22 cellular contexts compared by ENCODE assay signal in the genomic region with DNA sequence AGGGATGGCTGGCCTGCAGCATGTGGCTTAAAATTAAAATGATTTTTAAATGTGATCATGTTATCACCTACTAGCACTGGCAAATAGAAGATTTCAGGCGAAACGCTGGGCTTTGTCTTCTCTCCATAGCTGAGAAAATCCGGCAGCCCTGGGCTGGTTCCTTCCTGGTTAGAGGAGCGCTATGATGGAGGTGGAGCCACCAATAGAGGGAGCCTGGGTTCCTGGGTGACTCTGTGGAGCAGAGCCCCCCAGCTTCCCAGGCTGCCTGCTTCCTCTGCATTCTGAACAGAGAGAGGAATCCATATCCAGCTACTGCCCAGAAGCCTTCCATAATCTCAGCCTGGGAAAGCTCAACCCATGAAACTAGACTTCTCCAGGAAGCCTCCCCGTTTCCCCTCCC. TPM values are rescaled to one million over a fixed set of nuclear protein-coding genes. Genes with fewer than 3 reads are reported as not detected.
DNase-seq lines count a peak whose midpoint lies in the region; ATAC-seq, FAIRE-seq and TF ChIP-seq lines count a peak whose summit lies in the region.
"Had no signal": no experiment of that assay in that cellular context is flagged by ENCODE, and none has a peak within 500 bp of the region (broad histone marks: within the 10 kb centered on the region; RNA-seq: fewer than 3 reads in every experiment).

No MANE protein-coding gene starts in this region.

- in situ Hi-C loops in K562 (cut with MboI) = no loop called here

- no peak for TF ChIP-seq RAD21 in K562 (CRISPR knock-in tag; conservative IDR thresholded peaks at IDR 0.05 in 1 of 2, IDR thresholded peaks at IDR 0.05 in 1 of 2)

- H3K23ac ChIP-seq in trophoblast cell (ENCODE audit: low read length) = no peak overlapping the region

- no peak overlapping the region for H2AK5ac ChIP-seq in trophoblast cell (ENCODE audit: low read length)

- ATAC-seq in K562 = peak; percentile 73
- no peak for ATAC-seq in naive B cell (ENCODE audit: low read depth in 2 of 2)
- ATAC-seq in GM21786 (IDR thresholded peaks at IDR 0.05; ENCODE audit: unreplicated experiment) = no peak
- no peak for ATAC-seq in GM21390 (IDR thresholded peaks at IDR 0.05; ENCODE audit: unreplicated experiment)
- ATAC-seq: heart left ventricle had no signal

- FAIRE-seq in D721Med (lab: Jason Lieb, UNC) = no peak
- FAIRE-seq in K562 (lab: Jason Lieb, UNC) = no peak
- FAIRE-seq: GM12892 had no signal

- H3K9me1 ChIP-seq in K562 (ENCODE audit: control insufficient read depth, insufficient read depth, low read length) = no peaks in the 10 kb centered on the region

- H4K8ac ChIP-seq in trophoblast cell (ENCODE audit: low read depth, low read length) = no peak overlapping the region

- H3K9ac ChIP-seq in K562 (ENCODE audit: insufficient read depth in 1 of 2, low read depth in 2 of 2, low read length in 2 of 2) = no peak overlapping the region
- H3K9ac ChIP-seq in trophoblast cell (ENCODE audit: low read length) = no peak overlapping the region

- no peak overlapping the region for H3K4me3 ChIP-seq in K562
- H3K4me3 ChIP-seq in trophoblast cell (ENCODE audit: low read depth, low read length) = no peak overlapping the region
- H3K4me3 ChIP-seq: heart left ventricle, SK-N-MC, thoracic aorta had no signal

- H4K91ac ChIP-seq in trophoblast cell (ENCODE audit: low read depth, low read length) = no peak overlapping the region

- no peak overlapping the region for H4K12ac ChIP-seq in trophoblast cell (ENCODE audit: low read depth, low read length)

- H2BK12ac ChIP-seq in trophoblast cell (ENCODE audit: low read length) = no peak overlapping the region

- H2AFZ ChIP-seq in K562 (ENCODE audit: low read depth, low read length) = no peak overlapping the region
- H2AFZ ChIP-seq in trophoblast cell (ENCODE audit: insufficient read depth, low read length, poor library complexity) = no peak overlapping the region

- H3K79me1 ChIP-seq in trophoblast cell (ENCODE audit: low read length) = no peaks in the 10 kb centered on the region

- TF ChIP-seq CTCF in D721Med (IDR thresholded peaks at IDR 0.05; ENCODE audit: insufficient read depth, missing control alignments) = peak; percentile 21
- TF ChIP-seq CTCF in K562 (IDR thresholded peaks at IDR 0.05 in 2 of 3, conservative IDR thresholded peaks at IDR 0.05 in 1 of 3; ENCODE audit: insufficient read depth in 2 of 3, low read depth in 1 of 3, low read length in 3 of 3) = 0 out of 6 replicates have a peak, but pooled peaks have one; percentile 6 to 24 (median 24)

- POLR2A ChIA-PET in K562 (lab: Yijun Ruan, JAX) (interaction anchor here (0.5 to 1.0 kb wide), 5 partner anchors 9 to 509 kb away, joined by 3 to 7 read pairs (median 3); no protein-coding TSS in a partner anchor), HEK293T (lab: Yijun Ruan, JAX) (no interaction called here)

- H3K79me2 ChIP-seq in K562 (ENCODE audit: control insufficient read depth, insufficient read depth, low read length) (no peaks in the 10 kb centered on the region), trophoblast cell (ENCODE audit: control insufficient read depth, insufficient read depth, low read length, poor library complexity) (no peaks in the 10 kb centered on the region)

- CTCF ChIA-PET in K562 (lab: Yijun Ruan, JAX; ENCODE audit: low intra/inter-chr PET ratio) (no interaction called here), HEK293T (lab: Yijun Ruan, JAX) (interaction anchor here (0.5 to 1.5 kb wide), 2 partner anchors 14 to 71 kb away, joined by 3 to 4 read pairs; no protein-coding TSS in a partner anchor)

- no peak overlapping the region for H3K18ac ChIP-seq in trophoblast cell (ENCODE audit: low read length)

- H3K36me3 ChIP-seq in K562 (ENCODE audit: control insufficient read depth, insufficient read depth, low read length) (no peaks in the 10 kb centered on the region), trophoblast cell (ENCODE audit: control insufficient read depth in 1 of 2, insufficient read depth in 2 of 2, low read length in 2 of 2) (no peaks in the 10 kb centered on the region)
- H3K36me3 ChIP-seq: heart left ventricle, thoracic aorta had no signal

- H3K9me3 Mint-ChIP-seq in IgD-negative memory B cell (no peaks in the 10 kb centered on the region), naive B cell (peaks cover 0 to 2% (median 0%) of the 10 kb centered on the region in 7 donors)
- H3K9me3 Mint-ChIP-seq: central memory CD8-positive, alpha-beta T cell; immature natural killer cell; nephron progenitor cell had no signal

- no peak overlapping the region for H2BK120ac ChIP-seq in trophoblast cell (ENCODE audit: insufficient read depth, low read length, poor library complexity)

- no TSS peak for BruUV-seq in K562 (replicated peaks; lab: Mats Ljungman, UMichigan)

- H3K27me3 ChIP-seq in K562 (ENCODE audit: control insufficient read depth in 2 of 2, insufficient read depth in 2 of 2, low read length in 2 of 2) = peaks cover 62 to 90% of the 10 kb centered on the region in 2 experiments
- H3K27me3 ChIP-seq in trophoblast cell (ENCODE audit: insufficient read depth, low read length) = no peaks in the 10 kb centered on the region
- H3K27me3 ChIP-seq: heart left ventricle had no signal

- H3K4me1 Mint-ChIP-seq in IgD-negative memory B cell = peaks cover 5 to 13% (median 12%) of the 10 kb centered on the region in 3 donors
- peaks cover 14 to 42% (median 34%) of the 10 kb centered on the region in 3 donors for H3K4me1 Mint-ChIP-seq in naive B cell

- TF ChIP-seq EP300 in K562 (IDR thresholded peaks at IDR 0.05; ENCODE audit: low read length) = no peak

- no peak overlapping the region for H3K14ac ChIP-seq in trophoblast cell (ENCODE audit: low read length)

- H3K4me2 ChIP-seq in K562 (ENCODE audit: insufficient read depth, low read length) (no peak overlapping the region), trophoblast cell (ENCODE audit: low read length) (no peak overlapping the region)

- intact Hi-C loops in K562 (cut with micrococcal nuclease) = no loop called here

- H3K4me1 ChIP-seq in K562 (replicated peaks in 1 of 2; ENCODE audit: control insufficient read depth in 2 of 2, insufficient read depth in 2 of 2, low read length in 2 of 2) = no peaks in the 10 kb centered on the region
- peaks cover under 1% of the 10 kb centered on the region in 2 experiments for H3K4me1 ChIP-seq in trophoblast cell (ENCODE audit: control insufficient read depth in 1 of 2, insufficient read depth in 2 of 2, low read length in 2 of 2)

- H3K4me3 Mint-ChIP-seq in IgD-negative memory B cell = no peak overlapping the region
- peak overlapping the region in 1 of 8 donors; percentile 40 for H3K4me3 Mint-ChIP-seq in naive B cell
- H3K4me3 Mint-ChIP-seq: central memory CD8-positive, alpha-beta T cell; immature natural killer cell; nephron progenitor cell had no signal

- H2BK5ac ChIP-seq in trophoblast cell (ENCODE audit: low read depth, low read length, poor library complexity) = no peak overlapping the region

- no peaks in the 10 kb centered on the region; the same call in 1 of the 2 replicates for H3K9me3 ChIP-seq in K562 (replicated peaks; ENCODE audit: control insufficient read depth, insufficient read depth, low read depth, low read length)
- no peaks in the 10 kb centered on the region for H3K9me3 ChIP-seq in trophoblast cell (ENCODE audit: insufficient read depth, low read depth, low read length)
- H3K9me3 ChIP-seq: heart left ventricle, thoracic aorta had no signal

- H3K27ac ChIP-seq in K562 (ENCODE audit: extremely low read depth, low read depth, low read length) (no peak overlapping the region), trophoblast cell (ENCODE audit: low read depth, low read length) (no peak overlapping the region)
- H3K27ac ChIP-seq: heart left ventricle, SK-N-MC, thoracic aorta had no signal

- peaks cover 4% of the 10 kb centered on the region for H3K36me3 Mint-ChIP-seq in IgD-negative memory B cell
- no peaks in the 10 kb centered on the region for H3K36me3 Mint-ChIP-seq in naive B cell
- H3K36me3 Mint-ChIP-seq: immature natural killer cell had no signal

- no peak overlapping the region for H3K4ac ChIP-seq in trophoblast cell (ENCODE audit: low read depth, low read length)

- H4K20me1 ChIP-seq in K562 (replicated peaks; ENCODE audit: control insufficient read depth, insufficient read depth, low read length) = peaks cover 16% of the 10 kb centered on the region; the same call in 1 of the 2 replicates

- no peaks in the 10 kb centered on the region for H3K27me3 Mint-ChIP-seq in IgD-negative memory B cell
- H3K27me3 Mint-ChIP-seq in naive B cell = peaks cover 0 to 5% (median 0%) of the 10 kb centered on the region in 3 donors

- DNase-seq in D721Med (ENCODE audit: insufficient read length, low spot score) (no peak), K562 (ENCODE audit: extremely low read depth in 1 of 4, low spot score in 3 of 4) (no peak), naive B cell (no peak), trophoblast cell (no peak), HEK293T (ENCODE audit: extremely low spot score) (no peak)
- DNase-seq: activated CD4-positive, alpha-beta T cell treated with anti-CD3 and anti-CD28 coated beads for 4 hours; activated gamma-delta T cell; AML-193; effector CD4-positive, alpha-beta T cell; immature natural killer cell; mesendoderm; NCI-H187 treated with DMSO at 0.1 percent for 48 hours; nephron progenitor cell; T1000 had no signal

- WGBS in K562 (ENCODE audit: insufficient coverage, low coverage, missing lambda C conversion rate) = 5% methylated on average over 5 of the region's 5 CpGs
- no CpG with 5 or more reads among the region's 5 CpGs for WGBS in trophoblast cell (ENCODE audit: extremely low coverage, insufficient coverage, insufficient read length)

- H3K27ac Mint-ChIP-seq in IgD-negative memory B cell (peak overlapping the region in 2 of 3 donors; percentile 13 to 94), naive B cell (peak overlapping the region; percentile 38 to 98 (median 75))
- H3K27ac Mint-ChIP-seq: immature natural killer cell, nephron progenitor cell had no signal

- TF ChIP-seq POLR2A in K562 (conservative IDR thresholded peaks at IDR 0.05) = no peak

RNA-seq across cellular contexts. Expression of a gene that starts 32.6 kb away (rescaled TPM):
- polyA plus RNA-seq in IgD-negative memory B cell (52.5 TPM), K562 (2011; rRNA removed) (6.8 and 8.4 TPM in 2 replicates), K562 (2014; fragmentation: Illumina TruSeq; extraction: Trizol) (16.9 and 19.0 TPM in 2 replicates), K562 (2014; fragmentation: Nextera tagmentation; extraction: Ambion mirVana) (under 1 TPM; 0.56 to 0.79 TPM), K562 (2014; rRNA removed) (14.2 and 15.1 TPM in 2 replicates), naive B cell (ENCODE audit: low read depth in 6 of 6) (10 to 100 TPM; 14.6 to 73.4 (median 36.9) TPM)
- 36.0 and 90.4 TPM in 2 replicates for total RNA-seq in K562 (2011; cell fraction: chromatin; rRNA removed; ENCODE audit: low replicate concordance)
- total RNA-seq in K562 (2011; cell fraction: nucleolus; rRNA removed) = 51.7 and 55.4 TPM in 2 replicates
- 35.6 and 39.8 TPM in 2 replicates for total RNA-seq in K562 (2011; cell fraction: nucleoplasm; rRNA removed)
- total RNA-seq in K562 (2014; rRNA removed) (13.3 and 18.0 TPM in 2 replicates), K562 (2014; rRNA removed; fragmentation: Illumina TruSeq; extraction: Trizol) (3.8 and 4.8 TPM in 2 replicates), K562 (2015; rRNA removed; fragmentation: Illumina TruSeq; extraction: Trizol) (5.2 and 6.4 TPM in 2 replicates), K562 (2021) (37.1 and 39.0 TPM in 2 replicates)
- 5.8 and 6.7 TPM in 2 replicates for polyA plus RNA-seq in K562 (2011; cell fraction: cytosol; rRNA removed)
- 29.7 and 45.3 TPM in 2 replicates for polyA plus RNA-seq in K562 (2011; cell fraction: nucleus; rRNA removed)
- 15.4 and 16.4 TPM in 2 replicates for polyA plus RNA-seq in K562 (2012)
- 8.4 and 9.3 TPM in 2 replicates for polyA minus RNA-seq in K562 (2011; rRNA and poly(A)+ RNA removed)
- polyA minus RNA-seq in K562 (2011; cell fraction: cytosol; rRNA and poly(A)+ RNA removed) = 17.1 and 22.1 TPM in 2 replicates
- 46.3 and 58.3 TPM in 2 replicates for polyA minus RNA-seq in K562 (2011; cell fraction: nucleus; rRNA and poly(A)+ RNA removed)
- polyA plus RNA-seq in trophoblast cell (2013) = 28.1 and 28.5 TPM in 2 replicates
